In genomic region chr6:157273756-157274088, GRCh38 we compare ENCODE assay signal across 1 cellular context.
TF ChIP-seq lines count a peak whose summit lies in the region.

No MANE protein-coding gene starts in this region.

TF ChIP-seq in HEK293, 187 proteins besides CTCF, POLR2A, EP300 and RAD21 (continued from another document and continues in another):
- TF ChIP-seq ZNF692 (tag by site-specific recombination; IDR thresholded peaks at IDR 0.05) (peak; percentile 74), ZNF354C (tag by site-specific recombination; IDR thresholded peaks at IDR 0.05; ENCODE audit: borderline replicate concordance, low read depth) (no peak), SP3 (tag by site-specific recombination; IDR thresholded peaks at IDR 0.05) (peak; percentile 62), ZNF221 (tag by site-specific recombination; IDR thresholded peaks at IDR 0.05; ENCODE audit: borderline replicate concordance) (no peak), ZNF555 (tag by site-specific recombination; conservative IDR thresholded peaks at IDR 0.05) (no peak), ZNF223 (tag by site-specific recombination; IDR thresholded peaks at IDR 0.05) (no peak), ZBTB21 (tag by site-specific recombination; IDR thresholded peaks at IDR 0.05) (no peak), ZNF449 (tag by site-specific recombination; IDR thresholded peaks at IDR 0.05) (no peak), ZBTB17 (tag by site-specific recombination; IDR thresholded peaks at IDR 0.05) (peak; percentile 98), ZNF785 (tag by site-specific recombination; IDR thresholded peaks at IDR 0.05) (no peak), OSR2 (tag by site-specific recombination; IDR thresholded peaks at IDR 0.05) (no peak), MEIS1 (CRISPR knock-in tag; IDR thresholded peaks at IDR 0.05; ENCODE audit: borderline replicate concordance) (no peak), ZNF510 (tag by site-specific recombination; IDR thresholded peaks at IDR 0.05; ENCODE audit: insufficient replicate concordance) (no peak), SP7 (tag by site-specific recombination; IDR thresholded peaks at IDR 0.05) (no peak), ZFP3 (tag by site-specific recombination; IDR thresholded peaks at IDR 0.05; ENCODE audit: low read depth) (no peak), TCF7L2 (IDR thresholded peaks at IDR 0.05; ENCODE audit: borderline replicate concordance, low read depth, low read length) (no peak), ZNF501 (tag by site-specific recombination; IDR thresholded peaks at IDR 0.05) (no peak), GLIS1 (tag by site-specific recombination; IDR thresholded peaks at IDR 0.05) (peak; percentile 95), ZNF521 (tag by site-specific recombination; IDR thresholded peaks at IDR 0.05) (no peak), ZNF18 (tag by site-specific recombination; IDR thresholded peaks at IDR 0.05) (no peak), ZNF155 (tag by site-specific recombination; IDR thresholded peaks at IDR 0.05) (no peak), KLF16 (tag by site-specific recombination; IDR thresholded peaks at IDR 0.05) (no peak), ZEB2 (tag by site-specific recombination; IDR thresholded peaks at IDR 0.05) (no peak), PRDM10 (tag by site-specific recombination; IDR thresholded peaks at IDR 0.05) (0 out of 2 replicates have a peak, but pooled peaks have one; percentile 5), ZBTB26 (tag by site-specific recombination; optimal IDR thresholded peaks at IDR 0.05) (no peak), ZNF571 (tag by site-specific recombination; IDR thresholded peaks at IDR 0.05) (no peak), GLI2 (tag by site-specific recombination; IDR thresholded peaks at IDR 0.05; ENCODE audit: borderline replicate concordance, low read depth) (no peak), YY2 (tag by site-specific recombination; IDR thresholded peaks at IDR 0.05) (no peak), ZNF280D (tag by site-specific recombination; IDR thresholded peaks at IDR 0.05) (no peak), ELK4 (IDR thresholded peaks at IDR 0.05; ENCODE audit: borderline replicate concordance, low read depth, low read length) (no peak), ZIC2 (tag by site-specific recombination; IDR thresholded peaks at IDR 0.05) (peak; percentile 85), ZNF169 (tag by site-specific recombination; IDR thresholded peaks at IDR 0.05) (no peak), PRDM4 (tag by site-specific recombination; IDR thresholded peaks at IDR 0.05) (no peak), INSM2 (tag by site-specific recombination; IDR thresholded peaks at IDR 0.05) (no peak), ZNF549 (tag by site-specific recombination; IDR thresholded peaks at IDR 0.05) (no peak), KLF9 (tag by site-specific recombination; IDR thresholded peaks at IDR 0.05; ENCODE audit: low read depth) (peak; percentile 35; the same call in 1 of the 2 replicates), PATZ1 (tag by site-specific recombination; IDR thresholded peaks at IDR 0.05) (peak; percentile 76), ZNF121 (tag by site-specific recombination; IDR thresholded peaks at IDR 0.05) (peak; percentile 87; the same call in 1 of the 2 replicates)
